In the genomic region with DNA sequence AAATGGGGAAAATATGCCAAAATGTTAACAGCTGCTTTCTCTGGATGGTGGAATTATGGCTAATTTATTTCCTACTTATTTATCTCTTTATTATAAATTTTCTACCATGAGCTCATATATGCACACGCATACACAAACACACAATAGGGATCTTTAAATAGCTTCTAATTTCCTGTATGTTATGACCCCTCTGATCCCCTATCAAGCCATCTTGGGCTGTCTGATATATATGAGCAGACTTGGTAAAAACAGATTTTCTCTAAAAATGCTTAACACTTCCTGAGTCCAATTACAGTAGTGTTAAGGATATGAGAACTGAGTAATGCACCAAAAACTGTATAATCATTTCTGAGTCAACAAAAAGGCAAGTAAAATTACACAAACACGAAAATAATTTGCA, we compare ENCODE assay signal across 18 cellular contexts. TPM values are rescaled to one million over a fixed set of nuclear protein-coding genes. Genes with fewer than 3 reads are reported as not detected.
DNase-seq lines count a peak whose midpoint lies in the region; TF ChIP-seq lines count a peak whose summit lies in the region.
"Had no signal": no experiment of that assay in that cellular context is flagged by ENCODE, and none has a peak within 500 bp of the region (broad histone marks: within the 10 kb centered on the region; RNA-seq: fewer than 3 reads in every experiment).

No MANE protein-coding gene starts in this region.

- peak overlapping the region; percentile 46 for H3K27ac Mint-ChIP-seq in activated naive CD4-positive, alpha-beta T cell treated with anti-CD3 and anti-CD28 coated beads, Interleukin-2, amount 50 U/mL, for 24 hours
- peak overlapping the region; percentile 53 for H3K27ac Mint-ChIP-seq in mesothelial cell of epicardium
- H3K27ac Mint-ChIP-seq: CD14-positive monocyte; CD8-positive, alpha-beta T cell; H9 had no signal

- no peaks in the 10 kb centered on the region for H3K9me3 Mint-ChIP-seq in activated naive CD4-positive, alpha-beta T cell treated with anti-CD3 and anti-CD28 coated beads, Interleukin-2, amount 50 U/mL, for 24 hours
- H3K9me3 Mint-ChIP-seq in mesothelial cell of epicardium: no peaks in the 10 kb centered on the region
- H3K9me3 Mint-ChIP-seq: CD14-positive monocyte; CD8-positive, alpha-beta T cell; H9 had no signal

- intact Hi-C loops in dorsolateral prefrontal cortex (cut with DNase I): no loop called here
- intact Hi-C loops in ascending aorta (cut with DNase I): no loop called here

- H3K27me3 ChIP-seq in dorsolateral prefrontal cortex: no peaks in the 10 kb centered on the region
- no peaks in the 10 kb centered on the region for H3K27me3 ChIP-seq in ascending aorta

- H3K4me3 Mint-ChIP-seq in activated naive CD4-positive, alpha-beta T cell treated with anti-CD3 and anti-CD28 coated beads, Interleukin-2, amount 50 U/mL, for 24 hours: no peak overlapping the region
- no peak overlapping the region for H3K4me3 Mint-ChIP-seq in mesothelial cell of epicardium
- H3K4me3 Mint-ChIP-seq: CD14-positive monocyte; CD8-positive, alpha-beta T cell; H9 had no signal

- H3K4me1 ChIP-seq in ascending aorta: no peaks in the 10 kb centered on the region

- no peak for TF ChIP-seq CTCF in dorsolateral prefrontal cortex (IDR thresholded peaks at IDR 0.05 in 54 of 56, conservative IDR thresholded peaks at IDR 0.05 in 2 of 56; ENCODE audit: low read depth in 1 of 56, partially characterized antibody in 56 of 56)
- no peak for TF ChIP-seq CTCF in mesothelial cell of epicardium (IDR thresholded peaks at IDR 0.05; ENCODE audit: unreplicated experiment)
- TF ChIP-seq CTCF in ascending aorta (IDR thresholded peaks at IDR 0.05): no peak

- H3K36me3 Mint-ChIP-seq in activated naive CD4-positive, alpha-beta T cell treated with anti-CD3 and anti-CD28 coated beads, Interleukin-2, amount 50 U/mL, for 24 hours: peaks cover 11% of the 10 kb centered on the region
- H3K36me3 Mint-ChIP-seq in mesothelial cell of epicardium: peaks cover 56% of the 10 kb centered on the region
- H3K36me3 Mint-ChIP-seq: CD8-positive, alpha-beta T cell had no signal

- H3K9me3 ChIP-seq in ascending aorta: no peaks in the 10 kb centered on the region

- peaks cover 8% of the 10 kb centered on the region for H3K4me1 Mint-ChIP-seq in activated naive CD4-positive, alpha-beta T cell treated with anti-CD3 and anti-CD28 coated beads, Interleukin-2, amount 50 U/mL, for 24 hours
- peaks cover 12% of the 10 kb centered on the region for H3K4me1 Mint-ChIP-seq in mesothelial cell of epicardium
- H3K4me1 Mint-ChIP-seq: CD14-positive monocyte had no signal

- peak overlapping the region in 7 of 59 donors; percentile 4 to 37 (median 13) for H3K4me3 ChIP-seq in dorsolateral prefrontal cortex
- H3K4me3 ChIP-seq in ascending aorta: no peak overlapping the region

- H3K27ac ChIP-seq in dorsolateral prefrontal cortex (peak overlapping the region in 58 of 59 donors; percentile 10 to 96 (median 83)), substantia nigra (ENCODE audit: low read depth, low read length, poor library complexity, severe bottlenecking) (peak overlapping the region; percentile 61), ascending aorta (peak overlapping the region in 1 of 2 donors; percentile 16)
- H3K27ac ChIP-seq: 22Rv1 had no signal

- no peaks in the 10 kb centered on the region for H3K27me3 Mint-ChIP-seq in activated naive CD4-positive, alpha-beta T cell treated with anti-CD3 and anti-CD28 coated beads, Interleukin-2, amount 50 U/mL, for 24 hours
- no peaks in the 10 kb centered on the region for H3K27me3 Mint-ChIP-seq in mesothelial cell of epicardium (ENCODE audit: low read depth)

- peaks cover 0 to 5% of the 10 kb centered on the region in 2 donors for H3K36me3 ChIP-seq in ascending aorta

- no peak for DNase-seq in activated naive CD4-positive, alpha-beta T cell treated with Interleukin-2 at 50 U/mL for 16 hours
- DNase-seq in dorsolateral prefrontal cortex: no peak
- no peak for DNase-seq in mesothelial cell of epicardium (ENCODE audit: low spot score in 2 of 2, unreplicated experiment in 2 of 2)
- no peak for DNase-seq in substantia nigra (lab: John Stamatoyannopoulos, UW)
- DNase-seq in NCI-H526 treated with DMSO at 0.1 percent for 48 hours (lab: John Stamatoyannopoulos, UW): no peak
- DNase-seq in GM19238 (ENCODE audit: insufficient read length, low spot score): no peak
- no peak for DNase-seq in ascending aorta (ENCODE audit: low spot score in 2 of 2)
- DNase-seq: CD8-positive, alpha-beta T cell; COR-L47; DMS153; DMS79 treated with DMSO at 0.1 percent for 48 hours; EL; GOT3; H9 had no signal

RNA-seq across cellular contexts. Expression of gene LMOD3, which starts 52.0 kb away (rescaled TPM):
- 1 to 10 TPM in 7 of 120 experiments, under 1 TPM in 106, not detected in 7; 0.13 to 1.2 (median 0.44) TPM for total RNA-seq in dorsolateral prefrontal cortex
- not detected in 3 replicates for total RNA-seq in mesothelial cell of epicardium
- not detected for total RNA-seq in ascending aorta
- total RNA-seq: A673; CD8-positive, alpha-beta T cell; H9 had no signal
